ENCODE assay signal across 9 cellular contexts in the genomic region with DNA sequence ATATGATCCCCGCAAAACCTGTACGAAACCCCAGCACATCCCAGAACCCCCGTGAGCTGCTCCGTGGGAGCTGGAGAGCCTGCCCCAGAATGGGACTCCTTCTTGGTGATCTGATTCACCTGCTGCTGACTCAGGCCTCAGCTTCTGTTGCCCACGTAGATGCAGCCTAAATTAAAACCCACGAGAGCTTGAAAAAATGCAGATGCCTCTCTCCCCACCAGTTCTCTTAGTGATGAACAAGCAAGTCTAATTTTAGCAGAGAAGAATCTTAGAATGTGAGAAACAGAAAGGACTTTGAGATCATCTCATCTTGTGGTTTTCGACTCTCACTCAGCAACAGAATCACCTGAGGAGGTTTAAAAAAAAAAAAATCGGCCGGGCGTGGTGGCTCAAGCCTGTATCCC.
DNase-seq lines count a peak whose midpoint lies in the region; ATAC-seq and TF ChIP-seq lines count a peak whose summit lies in the region.
"Had no signal": no experiment of that assay in that cellular context is flagged by ENCODE, and none has a peak within 500 bp of the region (broad histone marks: within the 10 kb centered on the region; RNA-seq: fewer than 3 reads in every experiment).

No MANE protein-coding gene starts in this region.

- peaks cover 37 to 66% of the 10 kb centered on the region in 2 donors for H3K27me3 Mint-ChIP-seq in effector memory CD8-positive, alpha-beta T cell

- peaks cover 0 to 6% of the 10 kb centered on the region in 2 donors for H3K4me1 Mint-ChIP-seq in effector memory CD8-positive, alpha-beta T cell (ENCODE audit: low read depth in 2 of 2)

- H3K36me3 Mint-ChIP-seq in effector memory CD8-positive, alpha-beta T cell (ENCODE audit: insufficient read depth): no peaks in the 10 kb centered on the region

- no peak overlapping the region for H3K27ac Mint-ChIP-seq in effector memory CD8-positive, alpha-beta T cell

- no peak overlapping the region for H3K4me3 Mint-ChIP-seq in effector memory CD8-positive, alpha-beta T cell

- no peaks in the 10 kb centered on the region for H3K9me3 Mint-ChIP-seq in effector memory CD8-positive, alpha-beta T cell

- in situ Hi-C loops in GM13977 (cut with MboI; ENCODE audit: low pct_unique_long_range_greater_than_20kb, low sequenced_read_pairs, unreplicated experiment): no loop called here

- ATAC-seq in GM21367 (IDR thresholded peaks at IDR 0.05; ENCODE audit: unreplicated experiment): peak; percentile 59
- peak; percentile 77 for ATAC-seq in HG03521 (IDR thresholded peaks at IDR 0.05; ENCODE audit: unreplicated experiment)
- ATAC-seq in effector memory CD8-positive, alpha-beta T cell (replicated peaks): no peak

- DNase-seq in GM13977 (ENCODE audit: low spot score) (peak; percentile 81), kidney tubule cell (ENCODE audit: low spot score) (peak; percentile 76), NCI-H2171 treated with DMSO at 0.1 percent for 48 hours (lab: John Stamatoyannopoulos, UW) (no peak), NCI-H1105 treated with DMSO at 0.1 percent for 48 hours (lab: John Stamatoyannopoulos, UW) (no peak), glomerular visceral epithelial cell (ENCODE audit: extremely low spot score) (no peak)
- no peak for DNase-seq in effector memory CD8-positive, alpha-beta T cell
- DNase-seq: NCI-H2029 had no signal

- no peak for TF ChIP-seq CTCF in GM13977 (IDR thresholded peaks at IDR 0.05; ENCODE audit: extremely low read depth, insufficient read depth, missing control alignments)

Comparison
In these comparisons a context has a peak if more than half of its experiments do, and no peak if none do; other contexts are left out.
1. DNase-seq: peak in GM13977 (single experiment) and kidney tubule cell (single experiment); none in effector memory CD8-positive, alpha-beta T cell (0 of 3), NCI-H2171 treated with DMSO at 0.1 percent for 48 hours (single experiment), NCI-H1105 treated with DMSO at 0.1 percent for 48 hours (single experiment) and glomerular visceral epithelial cell (single experiment).